Comparison of ENCODE assay signal across 37 cellular contexts in the genomic region with DNA sequence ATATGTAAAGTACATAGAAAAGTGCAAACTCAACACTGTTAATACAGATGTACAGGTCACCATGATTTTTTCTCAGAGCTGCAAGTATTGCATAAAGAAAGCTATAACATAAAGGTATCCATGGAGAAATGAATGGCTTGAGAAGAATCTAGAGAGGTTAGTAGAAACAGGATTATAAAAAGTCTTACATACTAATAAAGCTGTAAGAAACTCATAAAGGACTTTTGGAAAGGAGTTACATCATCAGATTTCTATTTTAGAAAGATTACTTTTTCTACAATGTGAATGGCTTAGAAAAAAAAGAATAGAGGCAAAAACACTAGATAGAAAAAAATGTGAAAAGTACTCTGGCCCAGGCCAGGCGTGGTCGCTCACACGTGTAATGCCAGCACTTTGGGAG. TPM values are rescaled to one million over a fixed set of nuclear protein-coding genes. Genes with fewer than 3 reads are reported as not detected.
"Had no signal": no experiment of that assay in that cellular context is flagged by ENCODE, and none has a peak within 500 bp of the region (broad histone marks: within the 10 kb centered on the region; RNA-seq: fewer than 3 reads in every experiment).

No MANE protein-coding gene starts in this region.

- H3K4me2 ChIP-seq: KMS-11 had no signal

- DNase-seq: activated CD4-positive, alpha-beta memory T cell treated with anti-CD3 and anti-CD28 coated beads, Interleukin-2, amount 10 ng/mL, durations not matched to agents 7 days and 5 days; activated CD4-positive, alpha-beta T cell treated with anti-CD3 and anti-CD28 coated beads for 1 hour; activated CD4-positive, alpha-beta T cell treated with anti-CD3 and anti-CD28 coated beads for 48 hours; activated CD4-positive, CD25-positive, alpha-beta regulatory T cell; activated CD8-positive, alpha-beta memory T cell treated with anti-CD3 and anti-CD28 coated beads for 24 hours; activated CD8-positive, alpha-beta memory T cell treated with anti-CD3 and anti-CD28 coated beads, Interleukin-2, amount 10 ng/mL, durations not matched to agents 7 days and 5 days; activated CD8-positive, alpha-beta memory T cell treated with anti-CD3 and anti-CD28 coated beads, Interleukin-2, amount 50 U/mL, for 48 hours; activated effector memory CD4-positive, alpha-beta T cell treated with anti-CD3 and anti-CD28 coated beads, Interleukin-2, amount 50 U/mL, for 16 hours; activated naive CD4-positive, alpha-beta T cell; adrenal gland; brain microvascular endothelial cell; central memory CD4-positive, alpha-beta T cell; MM.1S; NCI-H1092 treated with DMSO at 0.1 percent for 48 hours; NCI-H1417; NCI-H146; NCI-H187; NCI-H2029 treated with DMSO at 0.1 percent for 48 hours; NCI-H2107; NCI-H2171; NCI-H2227 treated with DMSO at 0.1 percent for 48 hours; NCI-H446 treated with DMSO at 0.1 percent for 48 hours; NCI-H524; NCI-H69; NCI-H82; SIG-M5; SW 1271; T-helper 1 cell; T1000; WERI-Rb-1 had no signal

- H3K9me3 Mint-ChIP-seq: activated CD4-positive, alpha-beta memory T cell treated with anti-CD3 and anti-CD28 coated beads, Interleukin-2, amount 10 ng/mL, durations not matched to agents 7 days and 5 days; activated naive CD4-positive, alpha-beta T cell treated with anti-CD3 and anti-CD28 coated beads, Interleukin-2, amount 50 U/mL, for 72 hours had no signal

- H3K4me3 ChIP-seq: adrenal gland had no signal

- H3K27ac ChIP-seq: adrenal gland, brain microvascular endothelial cell, KMS-11, WERI-Rb-1 had no signal

- H3K27ac Mint-ChIP-seq: activated CD4-positive, alpha-beta memory T cell treated with anti-CD3 and anti-CD28 coated beads, Interleukin-2, amount 10 ng/mL, durations not matched to agents 7 days and 5 days; activated CD8-positive, alpha-beta memory T cell treated with anti-CD3 and anti-CD28 coated beads, Interleukin-2, amount 10 ng/mL, durations not matched to agents 7 days and 5 days had no signal

- H3K4me3 Mint-ChIP-seq: activated CD4-positive, alpha-beta memory T cell treated with anti-CD3 and anti-CD28 coated beads, Interleukin-2, amount 10 ng/mL, durations not matched to agents 7 days and 5 days; activated CD8-positive, alpha-beta memory T cell treated with anti-CD3 and anti-CD28 coated beads, Interleukin-2, amount 10 ng/mL, durations not matched to agents 7 days and 5 days had no signal

- H3K36me3 ChIP-seq: adrenal gland, brain microvascular endothelial cell, WERI-Rb-1 had no signal

- H3K27me3 ChIP-seq: adrenal gland, brain microvascular endothelial cell had no signal

- ATAC-seq: activated CD8-positive, alpha-beta memory T cell treated with anti-CD3 and anti-CD28 coated beads, Interleukin-2, amount 10 ng/mL, durations not matched to agents 7 days and 5 days; activated naive CD4-positive, alpha-beta T cell treated with anti-CD3 and anti-CD28 coated beads, Interleukin-2, amount 50 U/mL, for 72 hours; Panc1 had no signal

- H3K9me3 ChIP-seq: adrenal gland had no signal

- H3K9ac ChIP-seq: KMS-11 had no signal

- H3K27me3 Mint-ChIP-seq: activated CD4-positive, alpha-beta memory T cell treated with anti-CD3 and anti-CD28 coated beads, Interleukin-2, amount 10 ng/mL, durations not matched to agents 7 days and 5 days; activated CD8-positive, alpha-beta memory T cell treated with anti-CD3 and anti-CD28 coated beads, Interleukin-2, amount 10 ng/mL, durations not matched to agents 7 days and 5 days had no signal

RNA-seq across cellular contexts. Expression of a gene that starts 50.1 kb away (rescaled TPM):
- total RNA-seq: activated CD4-positive, alpha-beta memory T cell treated with anti-CD3 and anti-CD28 coated beads, Interleukin-2, amount 10 ng/mL, durations not matched to agents 7 days and 5 days; activated CD8-positive, alpha-beta memory T cell treated with anti-CD3 and anti-CD28 coated beads, Interleukin-2, amount 10 ng/mL, durations not matched to agents 7 days and 5 days; activated naive CD4-positive, alpha-beta T cell treated with anti-CD3 and anti-CD28 coated beads, Interleukin-2, amount 50 U/mL, for 72 hours; adrenal gland; LHCN-M2; RPMI7951; SK-MEL-5; T-helper 2 cell treated with Interferon-gamma antibody and Interleukin-4, amounts not matched to agents 100 ng/mL and 5 ng/mL, for 36 hours had no signal
- polyA plus RNA-seq: adrenal gland had no signal
